8 cellular contexts compared by ENCODE assay signal in genomic region chr11:35390737-35391682, GRCh38. TPM values are rescaled to one million over a fixed set of nuclear protein-coding genes. Genes with fewer than 3 reads are reported as not detected.
DNase-seq lines count a peak whose midpoint lies in the region; ATAC-seq, FAIRE-seq and TF ChIP-seq lines count a peak whose summit lies in the region.

No MANE protein-coding gene starts in this region.

- H3K27ac ChIP-seq in A673 (ENCODE audit: low read depth, low read length, poor library complexity, severe bottlenecking) (no peak overlapping the region), thyroid gland (peak overlapping the region in 2 of 3 donors; percentile 55 to 87), suprapubic skin (no peak overlapping the region)

- H3K36me3 Mint-ChIP-seq in dendritic cell treated with granulocyte-macrophage colony-stimulating factor and Interleukin-4, amounts not matched to agents 40 ng/mL and 50 ng/mL, for 4 days (ENCODE audit: low read depth) = no peaks in the 10 kb centered on the region

- intact Hi-C loops in A673 (cut with micrococcal nuclease; ENCODE audit: unreplicated experiment) (loop anchor here (5.0 kb wide), 3 partner anchors 154 to 1024 kb away; no protein-coding TSS in a partner anchor), thyroid gland (cut with DNase I) (loop anchor here (10.0 kb wide), 2 partner anchors 466 to 806 kb away; no protein-coding TSS in a partner anchor)
- intact Hi-C loops in dendritic cell treated with granulocyte-macrophage colony-stimulating factor and Interleukin-4, amounts not matched to agents 40 ng/mL and 50 ng/mL, for 4 days (cut with micrococcal nuclease) = loop anchor here (5.0 kb wide), 1 partner anchor 154 kb away; no protein-coding TSS in a partner anchor

- H3K4me3 ChIP-seq in A673 (ENCODE audit: low read depth, low read length, poor library complexity, severe bottlenecking) (no peak overlapping the region), thyroid gland (replicated peaks in 1 of 3) (no peak overlapping the region), suprapubic skin (no peak overlapping the region)

- 84 to 87% methylated on average over 13 of the region's 13 CpGs for WGBS in thyroid gland, 2 donors
- WGBS in suprapubic skin = 79% methylated on average over 13 of the region's 13 CpGs

- TF ChIP-seq EP300 in suprapubic skin (IDR thresholded peaks at IDR 0.05) = no peak

- peaks cover 16% of the 10 kb centered on the region for H3K4me1 Mint-ChIP-seq in dendritic cell treated with granulocyte-macrophage colony-stimulating factor and Interleukin-4, amounts not matched to agents 40 ng/mL and 50 ng/mL, for 4 days (ENCODE audit: low read depth)

- POLR2A ChIA-PET in A673 (lab: Charles Lee; ENCODE audit: low non-redundant PET) = no interaction called here

- H3K27me3 ChIP-seq in A673 (replicated peaks; ENCODE audit: insufficient read depth, low read depth, low read length, poor library complexity) = peaks cover 4% of the 10 kb centered on the region
- no peaks in the 10 kb centered on the region for H3K27me3 ChIP-seq in thyroid gland
- H3K27me3 ChIP-seq in suprapubic skin = no peaks in the 10 kb centered on the region

- H3K4me1 ChIP-seq in A673 (ENCODE audit: insufficient read depth, low read length, poor library complexity, severe bottlenecking) (peaks cover 18% of the 10 kb centered on the region), thyroid gland (peaks cover 25 to 28% of the 10 kb centered on the region in 2 donors), suprapubic skin (peaks cover 24% of the 10 kb centered on the region)

- no peaks in the 10 kb centered on the region for H3K9me3 Mint-ChIP-seq in dendritic cell treated with granulocyte-macrophage colony-stimulating factor and Interleukin-4, amounts not matched to agents 40 ng/mL and 50 ng/mL, for 4 days

- BruUV-seq in A673 (replicated peaks; lab: Mats Ljungman, UMichigan) = no TSS peak

- CTCF ChIA-PET in A673 (lab: Charles Lee) = interaction anchor here (0.6 to 3.0 kb wide), 3 partner anchors 462 to 546 kb away, joined by 3 to 18 read pairs (median 3); no protein-coding TSS in a partner anchor

- ATAC-seq in GM18907 (IDR thresholded peaks at IDR 0.05; ENCODE audit: unreplicated experiment) (peak; percentile 89), HG03095 (IDR thresholded peaks at IDR 0.05; ENCODE audit: unreplicated experiment) (peak; percentile 90)

- H3K27me3 Mint-ChIP-seq in dendritic cell treated with granulocyte-macrophage colony-stimulating factor and Interleukin-4, amounts not matched to agents 40 ng/mL and 50 ng/mL, for 4 days = peaks cover 1% of the 10 kb centered on the region

- TF ChIP-seq CTCF in A673 (conservative IDR thresholded peaks at IDR 0.05; ENCODE audit: low read depth, low read length) = no peak
- TF ChIP-seq CTCF in thyroid gland (IDR thresholded peaks at IDR 0.05) = no peak
- TF ChIP-seq CTCF in suprapubic skin (IDR thresholded peaks at IDR 0.05) = no peak

- H3K4me3 Mint-ChIP-seq in dendritic cell treated with granulocyte-macrophage colony-stimulating factor and Interleukin-4, amounts not matched to agents 40 ng/mL and 50 ng/mL, for 4 days = no peak overlapping the region

- H3K9me3 ChIP-seq in A673 (ENCODE audit: low read depth, low read length, poor library complexity, severe bottlenecking) = no peaks in the 10 kb centered on the region
- H3K9me3 ChIP-seq in thyroid gland = no peaks in the 10 kb centered on the region
- H3K9me3 ChIP-seq in suprapubic skin = no peaks in the 10 kb centered on the region

- TF ChIP-seq POLR2A in thyroid gland (IDR thresholded peaks at IDR 0.05) = no peak
- TF ChIP-seq POLR2A in suprapubic skin (IDR thresholded peaks at IDR 0.05) = no peak

- H3K36me3 ChIP-seq in A673 (ENCODE audit: insufficient read depth, low read length, poor library complexity, severe bottlenecking) (no peaks in the 10 kb centered on the region), thyroid gland (no peaks in the 10 kb centered on the region), suprapubic skin (no peaks in the 10 kb centered on the region)

- no peak for FAIRE-seq in RCC 7860 (lab: Jason Lieb, UNC)

- DNase-seq in A673 (ENCODE audit: low spot score) = peak; percentile 31
- peak; percentile 34 for DNase-seq in RCC 7860 (ENCODE audit: low spot score)
- DNase-seq in thyroid gland = no peak
- no peak for DNase-seq in NCI-H446 treated with DMSO at 0.1 percent for 48 hours (lab: John Stamatoyannopoulos, UW)
- no peak for DNase-seq in suprapubic skin (ENCODE audit: low spot score in 2 of 2)

- peak overlapping the region; percentile 65 for H3K27ac Mint-ChIP-seq in dendritic cell treated with granulocyte-macrophage colony-stimulating factor and Interleukin-4, amounts not matched to agents 40 ng/mL and 50 ng/mL, for 4 days

RNA-seq across cellular contexts. Expression of gene SLC1A2, which starts 28.3 kb away (rescaled TPM):
- 0.11 TPM in 1 of 2 replicates, not detected in the other for total RNA-seq in A673 (2021)
- 1 to 10 TPM in 1 of 4 donors, under 1 TPM in 3; 0.05 to 1.2 (median 0.54) TPM for total RNA-seq in thyroid gland
- total RNA-seq in suprapubic skin = 1 to 10 TPM; 1.0 to 3.4 (median 2.0) TPM

Comparison
In these comparisons a context has a peak if more than half of its experiments do, and no peak if none do; other contexts are left out.
1. DNase-seq: peak in A673 (single experiment) and RCC 7860 (single experiment); none in thyroid gland (0 of 2), NCI-H446 treated with DMSO at 0.1 percent for 48 hours (single experiment) and suprapubic skin (0 of 2).
2. H3K27ac ChIP-seq: peak in thyroid gland (2 of 3); none in A673 (single experiment) and suprapubic skin (single experiment).